In genomic region chr16:46975908-46976470, GRCh38 we compare ENCODE assay signal across 12 cellular contexts. TPM values are rescaled to one million over a fixed set of nuclear protein-coding genes. Genes with fewer than 3 reads are reported as not detected.
DNase-seq lines count a peak whose midpoint lies in the region; ATAC-seq and TF ChIP-seq lines count a peak whose summit lies in the region.
"Had no signal": no experiment of that assay in that cellular context is flagged by ENCODE, and none has a peak within 500 bp of the region (broad histone marks: within the 10 kb centered on the region; RNA-seq: fewer than 3 reads in every experiment).

No MANE protein-coding gene starts in this region.

- no peak overlapping the region for H3K4me3 ChIP-seq in HCT116 (replicated peaks in 1 of 2; ENCODE audit: low read depth in 1 of 2, low read length in 2 of 2)
- no peak overlapping the region for H3K4me3 ChIP-seq in transverse colon
- H3K4me3 ChIP-seq: tibial artery had no signal

- RAD21 ChIA-PET in HCT116 (lab: Charles Lee; ENCODE audit: low non-redundant PET in 1 of 2, low total read pairs in 2 of 2, uncharacterized antibody in 2 of 2, unreplicated experiment in 2 of 2), result no interaction called here

- no peaks in the 10 kb centered on the region for H3K9me2 ChIP-seq in HCT116 (ENCODE audit: insufficient read depth)

- TF ChIP-seq RAD21 in HCT116 (IDR thresholded peaks at IDR 0.05; ENCODE audit: low read depth), result no peak

- CTCF ChIA-PET in HCT116 (lab: Charles Lee), result no interaction called here

- H3K79me2 ChIP-seq in HCT116 (ENCODE audit: insufficient read depth, low read length), result peaks cover 27% of the 10 kb centered on the region

- POLR2A ChIA-PET in HCT116 (lab: Charles Lee), result interaction anchor here (1.1 kb wide), 1 partner anchor 11 kb away, joined by 3 read pairs; no protein-coding TSS in a partner anchor

- no peaks in the 10 kb centered on the region for H3K9me3 Mint-ChIP-seq in T-helper 1 cell treated with Interleukin-12 subunit alpha and Interleukin-12 subunit beta and Interleukin-4 antibody, amounts not matched to agents 30 μg/mL and 1 μg/mL, for 36 hours
- H3K9me3 Mint-ChIP-seq in activated T-helper 17 cell treated with anti-CD3 and anti-CD28 coated beads, Interleukin-2, amount 50 U/mL, for 72 hours, result no peaks in the 10 kb centered on the region
- no peaks in the 10 kb centered on the region for H3K9me3 Mint-ChIP-seq in natural killer cell

- BruUV-seq in HCT116 (replicated peaks; lab: Mats Ljungman, UMichigan), result no TSS peak

- no peak for TF ChIP-seq POLR2A in HCT116 (IDR thresholded peaks at IDR 0.05; ENCODE audit: borderline replicate concordance, extremely low read depth, insufficient read depth, insufficient read length)
- TF ChIP-seq POLR2A in transverse colon (IDR thresholded peaks at IDR 0.05), result no peak

- TF ChIP-seq EP300 in transverse colon (IDR thresholded peaks at IDR 0.05; ENCODE audit: low read depth), result no peak

- H3K4me1 ChIP-seq in HCT116 (ENCODE audit: control insufficient read depth in 1 of 2, insufficient read depth in 2 of 2, low read length in 2 of 2) (peaks cover 11 to 32% of the 10 kb centered on the region in 2 experiments), transverse colon (peaks cover 0 to 29% (median 16%) of the 10 kb centered on the region in 4 donors)

- intact Hi-C loops in HCT116 (cut with micrococcal nuclease) (no loop called here), natural killer cell (cut with micrococcal nuclease) (no loop called here), transverse colon (cut with DNase I; ENCODE audit: low total_unique reads) (no loop called here)

- H2AFZ ChIP-seq in HCT116 (ENCODE audit: low read depth, low read length, poor library complexity, severe bottlenecking), result no peak overlapping the region

- peak overlapping the region; percentile 28 for H3K4me3 Mint-ChIP-seq in T-helper 1 cell treated with Interleukin-12 subunit alpha and Interleukin-12 subunit beta and Interleukin-4 antibody, amounts not matched to agents 30 μg/mL and 1 μg/mL, for 36 hours
- H3K4me3 Mint-ChIP-seq in activated T-helper 17 cell treated with anti-CD3 and anti-CD28 coated beads, Interleukin-2, amount 50 U/mL, for 72 hours, result peak overlapping the region; percentile 91
- H3K4me3 Mint-ChIP-seq in natural killer cell, result peak overlapping the region; percentile 30

- H3K27ac Mint-ChIP-seq in T-helper 1 cell treated with Interleukin-12 subunit alpha and Interleukin-12 subunit beta and Interleukin-4 antibody, amounts not matched to agents 30 μg/mL and 1 μg/mL, for 36 hours, result peak overlapping the region; percentile 28
- H3K27ac Mint-ChIP-seq in activated T-helper 17 cell treated with anti-CD3 and anti-CD28 coated beads, Interleukin-2, amount 50 U/mL, for 72 hours, result peak overlapping the region; percentile 51
- H3K27ac Mint-ChIP-seq in natural killer cell, result peak overlapping the region in 1 of 2 donors; percentile 8

- no peak overlapping the region; the same call in 1 of the 2 replicates for H3K27ac ChIP-seq in HCT116 (ENCODE audit: low read depth, low read length)
- H3K27ac ChIP-seq in transverse colon, result no peak overlapping the region
- H3K27ac ChIP-seq: tibial artery had no signal

- H3K27me3 Mint-ChIP-seq in T-helper 1 cell treated with Interleukin-12 subunit alpha and Interleukin-12 subunit beta and Interleukin-4 antibody, amounts not matched to agents 30 μg/mL and 1 μg/mL, for 36 hours (ENCODE audit: low read depth), result no peaks in the 10 kb centered on the region
- no peaks in the 10 kb centered on the region for H3K27me3 Mint-ChIP-seq in activated T-helper 17 cell treated with anti-CD3 and anti-CD28 coated beads, Interleukin-2, amount 50 U/mL, for 72 hours
- no peaks in the 10 kb centered on the region for H3K27me3 Mint-ChIP-seq in natural killer cell (ENCODE audit: low read depth in 2 of 2)

- in situ Hi-C loops in transverse colon (cut with MboI; ENCODE audit: low pct_ligation_motif_present in 1 of 4, low pct_unique_long_range_greater_than_20kb in 1 of 4, low sequenced_read_pairs in 3 of 4), result no loop called here

- TF ChIP-seq CTCF in HCT116 (IDR thresholded peaks at IDR 0.05 in 2 of 3, conservative IDR thresholded peaks at IDR 0.05 in 1 of 3; ENCODE audit: borderline replicate concordance in 1 of 3, insufficient read depth in 1 of 3, low read depth in 2 of 3, low read length in 2 of 3) (no peak), natural killer cell (IDR thresholded peaks at IDR 0.05) (no peak), transverse colon (IDR thresholded peaks at IDR 0.05) (no peak)

- DNase-seq in T-helper 1 cell, result no peak
- DNase-seq in HCT116 (ENCODE audit: low read depth, low spot score), result no peak
- no peak for DNase-seq in natural killer cell
- DNase-seq in HT-29 (ENCODE audit: low spot score), result no peak
- DNase-seq in kidney tubule cell (ENCODE audit: low spot score), result no peak
- DNase-seq in transverse colon, result no peak
- DNase-seq: 8988T, NCI-H2029, tibial artery had no signal

- peaks cover 9% of the 10 kb centered on the region; the same call in 1 of the 2 replicates for H4K20me1 ChIP-seq in HCT116 (ENCODE audit: insufficient read depth)

- H3K9ac ChIP-seq in HCT116 (ENCODE audit: low read length), result peak overlapping the region; percentile 4; the same call in 1 of the 2 replicates

- 75 to 76% methylated on average over 4 of the region's 4 CpGs for WGBS in transverse colon (ENCODE audit: low coverage in 1 of 2), 2 donors

- peaks cover 10% of the 10 kb centered on the region for H3K36me3 Mint-ChIP-seq in T-helper 1 cell treated with Interleukin-12 subunit alpha and Interleukin-12 subunit beta and Interleukin-4 antibody, amounts not matched to agents 30 μg/mL and 1 μg/mL, for 36 hours (ENCODE audit: low read depth)
- peaks cover 35% of the 10 kb centered on the region for H3K36me3 Mint-ChIP-seq in activated T-helper 17 cell treated with anti-CD3 and anti-CD28 coated beads, Interleukin-2, amount 50 U/mL, for 72 hours (ENCODE audit: low read depth)
- H3K36me3 Mint-ChIP-seq in natural killer cell, result peaks cover 4% of the 10 kb centered on the region

- no peak for ATAC-seq in HCT116
- ATAC-seq in activated T-helper 17 cell treated with anti-CD3 and anti-CD28 coated beads, Interleukin-2, amount 50 U/mL, for 72 hours (replicated peaks), result no peak
- ATAC-seq in natural killer cell, result no peak
- ATAC-seq: Right ventricle myocardium inferior had no signal

- no peaks in the 10 kb centered on the region for H3K9me3 ChIP-seq in HCT116 (ENCODE audit: control insufficient read depth in 1 of 2, insufficient read depth in 1 of 2, low read depth in 1 of 2, low read length in 2 of 2)
- H3K9me3 ChIP-seq in transverse colon, result no peaks in the 10 kb centered on the region
- H3K9me3 ChIP-seq: tibial artery had no signal

- H3K36me3 ChIP-seq in HCT116 (ENCODE audit: control insufficient read depth in 1 of 2, insufficient read depth in 2 of 2, low read length in 2 of 2) (no peaks in the 10 kb centered on the region; a peak in 1 of 4 replicates), transverse colon (no peaks in the 10 kb centered on the region)
- H3K36me3 ChIP-seq: tibial artery had no signal

- no peak overlapping the region for H3K4me2 ChIP-seq in HCT116 (ENCODE audit: low read length)

- H3K4me1 Mint-ChIP-seq in T-helper 1 cell treated with Interleukin-12 subunit alpha and Interleukin-12 subunit beta and Interleukin-4 antibody, amounts not matched to agents 30 μg/mL and 1 μg/mL, for 36 hours (ENCODE audit: low read depth), result peaks cover 33% of the 10 kb centered on the region
- peaks cover 22% of the 10 kb centered on the region for H3K4me1 Mint-ChIP-seq in activated T-helper 17 cell treated with anti-CD3 and anti-CD28 coated beads, Interleukin-2, amount 50 U/mL, for 72 hours
- peaks cover 26 to 32% of the 10 kb centered on the region in 2 donors for H3K4me1 Mint-ChIP-seq in natural killer cell

- H3K27me3 ChIP-seq in HCT116 (ENCODE audit: insufficient read depth, low read length) (no peaks in the 10 kb centered on the region), transverse colon (no peaks in the 10 kb centered on the region)
- H3K27me3 ChIP-seq: tibial artery had no signal

TF ChIP-seq in HCT116, 20 proteins besides CTCF, POLR2A, EP300 and RAD21:
- TF ChIP-seq JUND (IDR thresholded peaks at IDR 0.05) (no peak), MAX (IDR thresholded peaks at IDR 0.05) (no peak), CBX3 (IDR thresholded peaks at IDR 0.05; ENCODE audit: low read depth) (no peak), ZNF274 (IDR thresholded peaks at IDR 0.05; ENCODE audit: low read depth, low read length) (no peak)

RNA-seq across cellular contexts. Expression of gene DNAJA2, which starts 2.5 kb away (rescaled TPM):
- total RNA-seq in HCT116 (2021; ENCODE audit: unreplicated experiment), result 68.2 TPM
- 32.3 and 35.0 TPM in 2 replicates for polyA plus RNA-seq in HCT116 (2012)
- 10 to 100 TPM; 46.2 to 77.9 TPM for total RNA-seq in activated T-helper 17 cell treated with anti-CD3 and anti-CD28 coated beads, Interleukin-2, amount 50 U/mL, for 72 hours
- total RNA-seq in natural killer cell, result 10 to 100 TPM; 71.8 to 83.2 (median 74.5) TPM
- 35.4 and 36.5 TPM in 2 replicates for total RNA-seq in HT-29 (2014; rRNA removed; shearing (Covaris generic))
- total RNA-seq in transverse colon, result 10 to 100 TPM; 17.1 to 53.2 (median 39.2) TPM

Comparison
In these comparisons a context has a peak if more than half of its experiments do, and no peak if none do; other contexts are left out.
1. H3K4me3 Mint-ChIP-seq: peak in every context shown above with its lines; median percentile 91 in activated T-helper 17 cell treated with anti-CD3 and anti-CD28 coated beads, Interleukin-2, amount 50 U/mL, for 72 hours; 30 in natural killer cell; 28 in T-helper 1 cell treated with Interleukin-12 subunit alpha and Interleukin-12 subunit beta and Interleukin-4 antibody, amounts not matched to agents 30 μg/mL and 1 μg/mL, for 36 hours.